1 cellular context compared by ENCODE assay signal in genomic region chr4:41197495-41197894, GRCh38.
TF ChIP-seq lines count a peak whose summit lies in the region.

No MANE protein-coding gene starts in this region.

TF ChIP-seq in SK-N-SH, 30 proteins besides CTCF, POLR2A, EP300 and RAD21 (continued from another document):
- TF ChIP-seq REST (IDR thresholded peaks at IDR 0.05; ENCODE audit: low read depth, low read length) = no peak
- TF ChIP-seq JUND (IDR thresholded peaks at IDR 0.05) = no peak
- no peak for TF ChIP-seq RFX5 (IDR thresholded peaks at IDR 0.05; ENCODE audit: low read length)
- TF ChIP-seq TEAD4 (IDR thresholded peaks at IDR 0.05; ENCODE audit: borderline replicate concordance, insufficient read depth) = no peak
- TF ChIP-seq RXRA (IDR thresholded peaks at IDR 0.05; ENCODE audit: borderline replicate concordance, low read depth) = no peak
